In the genomic region with DNA sequence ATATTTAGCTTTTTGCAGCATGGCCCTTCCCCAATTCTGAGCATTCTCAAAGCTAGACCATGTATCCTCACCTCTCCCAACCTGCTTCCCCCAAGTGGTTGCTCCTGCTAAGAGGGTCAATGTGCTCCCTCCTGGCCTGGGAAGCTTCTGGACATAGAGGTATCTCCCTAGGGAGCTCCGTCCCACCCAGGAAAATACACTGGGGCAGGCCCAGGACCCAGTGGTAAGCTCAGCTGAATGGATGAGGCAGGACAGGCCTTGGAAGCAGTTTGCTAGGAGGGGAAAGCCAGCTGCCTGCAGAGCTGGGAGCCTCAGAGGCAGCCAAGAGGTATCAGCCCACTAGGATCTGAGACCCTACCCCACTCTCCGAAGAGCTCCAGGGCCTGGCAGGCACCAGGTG, we compare ENCODE assay signal across 19 cellular contexts.
"Had no signal": no experiment of that assay in that cellular context is flagged by ENCODE, and none has a peak within 500 bp of the region (broad histone marks: within the 10 kb centered on the region; RNA-seq: fewer than 3 reads in every experiment).

No MANE protein-coding gene starts in this region.

- ATAC-seq: effector memory CD8-positive, alpha-beta T cell; esophagus mucosa; foreskin keratinocyte; gastroesophageal sphincter; heart left ventricle; left cardiac atrium; left lung; left ventricle myocardium superior; lower lobe of right lung; naive thymus-derived CD4-positive, alpha-beta T cell had no signal

- H3K27me3 ChIP-seq: foreskin keratinocyte, hepatocyte, left lung had no signal

- H3K9me3 ChIP-seq: heart left ventricle, lower lobe of right lung had no signal

- H3K4me1 ChIP-seq: foreskin keratinocyte, gastroesophageal sphincter, left lung, lower lobe of right lung had no signal

- H3K27ac ChIP-seq: epithelial cell of prostate, foreskin keratinocyte, gastroesophageal sphincter, heart left ventricle, hepatocyte, left lung, lower lobe of right lung had no signal

- DNase-seq: cortex of kidney; effector CD8-positive, alpha-beta T cell; effector memory CD8-positive, alpha-beta T cell; endodermal cell; erythroblast; foreskin keratinocyte; heart left ventricle; hypothalamus; left cardiac atrium; left lung; left ventricle myocardium superior; lower lobe of right lung; mesenchymal stem cell; midbrain; naive thymus-derived CD4-positive, alpha-beta T cell had no signal

- H3K4me3 ChIP-seq: gastroesophageal sphincter, heart left ventricle, hepatocyte, left lung, lower lobe of right lung had no signal

- H3K36me3 ChIP-seq: gastroesophageal sphincter, heart left ventricle, left lung, lower lobe of right lung had no signal
